1 cellular context compared by ENCODE assay signal in the genomic region with DNA sequence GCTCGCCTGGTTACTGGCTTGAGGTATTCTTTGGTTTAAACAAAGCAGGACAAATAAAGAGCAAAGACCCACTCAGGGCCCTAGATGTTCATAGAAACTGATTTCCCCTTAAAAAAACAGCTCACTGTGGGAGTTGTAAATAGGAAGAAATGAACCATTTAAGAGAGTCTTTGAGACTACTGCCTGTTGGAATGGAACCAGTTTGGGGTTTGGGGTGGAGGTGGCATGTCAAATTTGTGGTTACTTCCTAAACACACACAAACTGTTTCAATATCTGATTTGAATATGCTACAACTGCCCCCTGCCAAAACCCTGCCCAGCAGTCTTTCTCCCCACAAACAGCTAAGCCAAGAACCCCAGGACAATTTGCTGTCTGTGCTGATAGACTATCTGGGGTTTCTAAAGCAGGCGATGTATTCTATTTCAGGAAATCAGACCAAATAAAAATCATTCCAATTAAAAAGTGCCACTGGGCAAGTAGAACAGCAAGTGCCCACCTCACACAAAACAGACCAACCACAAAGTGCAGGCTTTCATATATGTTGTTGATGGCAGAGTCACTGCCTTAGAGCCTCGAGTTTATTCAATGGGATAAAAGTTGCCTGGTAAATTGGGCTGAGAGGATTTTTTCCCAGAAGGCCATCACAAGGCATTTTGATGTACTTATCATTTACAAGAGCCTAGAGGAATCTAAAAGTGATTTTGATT.
TF ChIP-seq lines count a peak whose summit lies in the region.

No MANE protein-coding gene starts in this region.

TF ChIP-seq in GM12878, 131 proteins besides CTCF, POLR2A, EP300 and RAD21 (continued from another document and continues in another):
- TF ChIP-seq, protein P1, sequence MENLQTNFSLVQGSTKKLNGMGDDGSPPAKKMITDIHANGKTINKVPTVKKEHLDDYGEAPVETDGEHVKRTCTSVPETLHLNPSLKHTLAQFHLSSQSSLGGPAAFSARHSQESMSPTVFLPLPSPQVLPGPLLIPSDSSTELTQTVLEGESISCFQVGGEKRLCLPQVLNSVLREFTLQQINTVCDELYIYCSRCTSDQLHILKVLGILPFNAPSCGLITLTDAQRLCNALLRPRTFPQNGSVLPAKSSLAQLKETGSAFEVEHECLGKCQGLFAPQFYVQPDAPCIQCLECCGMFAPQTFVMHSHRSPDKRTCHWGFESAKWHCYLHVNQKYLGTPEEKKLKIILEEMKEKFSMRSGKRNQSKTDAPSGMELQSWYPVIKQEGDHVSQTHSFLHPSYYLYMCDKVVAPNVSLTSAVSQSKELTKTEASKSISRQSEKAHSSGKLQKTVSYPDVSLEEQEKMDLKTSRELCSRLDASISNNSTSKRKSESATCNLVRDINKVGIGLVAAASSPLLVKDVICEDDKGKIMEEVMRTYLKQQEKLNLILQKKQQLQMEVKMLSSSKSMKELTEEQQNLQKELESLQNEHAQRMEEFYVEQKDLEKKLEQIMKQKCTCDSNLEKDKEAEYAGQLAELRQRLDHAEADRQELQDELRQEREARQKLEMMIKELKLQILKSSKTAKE (IDR thresholded peaks at IDR 0.05; ENCODE audit: low read depth, poor library complexity, severe bottlenecking): no peak
- no peak for TF ChIP-seq ETV6 (conservative IDR thresholded peaks at IDR 0.05 in 1 of 2, IDR thresholded peaks at IDR 0.05 in 1 of 2; ENCODE audit: borderline replicate concordance in 1 of 2, low read depth in 1 of 2)
- TF ChIP-seq SP1 (IDR thresholded peaks at IDR 0.05; ENCODE audit: low read depth, low read length): no peak
- no peak for TF ChIP-seq TCF3 (IDR thresholded peaks at IDR 0.05; ENCODE audit: borderline replicate concordance, insufficient read depth, low read depth, low read length)
- 0 out of 2 replicates have a peak, but pooled peaks have one; percentile 30 for TF ChIP-seq CBFB (IDR thresholded peaks at IDR 0.05; ENCODE audit: low read depth)
- TF ChIP-seq MTA2 (IDR thresholded peaks at IDR 0.05; ENCODE audit: low read depth): peak; percentile 33; the same call in 1 of the 2 replicates
- no peak for TF ChIP-seq TAF1 (IDR thresholded peaks at IDR 0.05; ENCODE audit: borderline replicate concordance, low read depth, low read length)
- no peak for TF ChIP-seq BCL11A (IDR thresholded peaks at IDR 0.05; ENCODE audit: low read depth, low read length)
- TF ChIP-seq RAD51 (IDR thresholded peaks at IDR 0.05): no peak
- no peak for TF ChIP-seq ZNF274 (IDR thresholded peaks at IDR 0.05; ENCODE audit: insufficient read depth, insufficient read length)
- TF ChIP-seq IKZF2 (IDR thresholded peaks at IDR 0.05): peak in 1 of 2 experiments; percentile 6; a peak in 1 of 4 replicates
- TF ChIP-seq FOXK2 (IDR thresholded peaks at IDR 0.05): no peak
- TF ChIP-seq HDAC6 (IDR thresholded peaks at IDR 0.05; ENCODE audit: unreplicated experiment): no peak
- peak; percentile 61; the same call in 1 of the 2 replicates for TF ChIP-seq SMAD5 (IDR thresholded peaks at IDR 0.05; ENCODE audit: low read depth)
- TF ChIP-seq, protein P2, sequence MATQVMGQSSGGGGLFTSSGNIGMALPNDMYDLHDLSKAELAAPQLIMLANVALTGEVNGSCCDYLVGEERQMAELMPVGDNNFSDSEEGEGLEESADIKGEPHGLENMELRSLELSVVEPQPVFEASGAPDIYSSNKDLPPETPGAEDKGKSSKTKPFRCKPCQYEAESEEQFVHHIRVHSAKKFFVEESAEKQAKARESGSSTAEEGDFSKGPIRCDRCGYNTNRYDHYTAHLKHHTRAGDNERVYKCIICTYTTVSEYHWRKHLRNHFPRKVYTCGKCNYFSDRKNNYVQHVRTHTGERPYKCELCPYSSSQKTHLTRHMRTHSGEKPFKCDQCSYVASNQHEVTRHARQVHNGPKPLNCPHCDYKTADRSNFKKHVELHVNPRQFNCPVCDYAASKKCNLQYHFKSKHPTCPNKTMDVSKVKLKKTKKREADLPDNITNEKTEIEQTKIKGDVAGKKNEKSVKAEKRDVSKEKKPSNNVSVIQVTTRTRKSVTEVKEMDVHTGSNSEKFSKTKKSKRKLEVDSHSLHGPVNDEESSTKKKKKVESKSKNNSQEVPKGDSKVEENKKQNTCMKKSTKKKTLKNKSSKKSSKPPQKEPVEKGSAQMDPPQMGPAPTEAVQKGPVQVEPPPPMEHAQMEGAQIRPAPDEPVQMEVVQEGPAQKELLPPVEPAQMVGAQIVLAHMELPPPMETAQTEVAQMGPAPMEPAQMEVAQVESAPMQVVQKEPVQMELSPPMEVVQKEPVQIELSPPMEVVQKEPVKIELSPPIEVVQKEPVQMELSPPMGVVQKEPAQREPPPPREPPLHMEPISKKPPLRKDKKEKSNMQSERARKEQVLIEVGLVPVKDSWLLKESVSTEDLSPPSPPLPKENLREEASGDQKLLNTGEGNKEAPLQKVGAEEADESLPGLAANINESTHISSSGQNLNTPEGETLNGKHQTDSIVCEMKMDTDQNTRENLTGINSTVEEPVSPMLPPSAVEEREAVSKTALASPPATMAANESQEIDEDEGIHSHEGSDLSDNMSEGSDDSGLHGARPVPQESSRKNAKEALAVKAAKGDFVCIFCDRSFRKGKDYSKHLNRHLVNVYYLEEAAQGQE (IDR thresholded peaks at IDR 0.05; ENCODE audit: low read depth, low read length): no peak
- TF ChIP-seq, protein P3, sequence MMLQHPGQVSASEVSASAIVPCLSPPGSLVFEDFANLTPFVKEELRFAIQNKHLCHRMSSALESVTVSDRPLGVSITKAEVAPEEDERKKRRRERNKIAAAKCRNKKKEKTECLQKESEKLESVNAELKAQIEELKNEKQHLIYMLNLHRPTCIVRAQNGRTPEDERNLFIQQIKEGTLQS (IDR thresholded peaks at IDR 0.05; ENCODE audit: borderline replicate concordance, extremely low read depth, low read depth, low read length): no peak
- TF ChIP-seq MTA3 (IDR thresholded peaks at IDR 0.05; ENCODE audit: borderline replicate concordance, low read length): peak; percentile 24
- no peak for TF ChIP-seq DPF2 (IDR thresholded peaks at IDR 0.05)
- TF ChIP-seq CEBPB (IDR thresholded peaks at IDR 0.05; ENCODE audit: borderline replicate concordance in 1 of 2, low read depth in 2 of 2, low read length in 2 of 2): no peak
- TF ChIP-seq FOXM1 (IDR thresholded peaks at IDR 0.05; ENCODE audit: low read depth, low read length): peak; percentile 27; the same call in 1 of the 2 replicates
- TF ChIP-seq, protein P4, sequence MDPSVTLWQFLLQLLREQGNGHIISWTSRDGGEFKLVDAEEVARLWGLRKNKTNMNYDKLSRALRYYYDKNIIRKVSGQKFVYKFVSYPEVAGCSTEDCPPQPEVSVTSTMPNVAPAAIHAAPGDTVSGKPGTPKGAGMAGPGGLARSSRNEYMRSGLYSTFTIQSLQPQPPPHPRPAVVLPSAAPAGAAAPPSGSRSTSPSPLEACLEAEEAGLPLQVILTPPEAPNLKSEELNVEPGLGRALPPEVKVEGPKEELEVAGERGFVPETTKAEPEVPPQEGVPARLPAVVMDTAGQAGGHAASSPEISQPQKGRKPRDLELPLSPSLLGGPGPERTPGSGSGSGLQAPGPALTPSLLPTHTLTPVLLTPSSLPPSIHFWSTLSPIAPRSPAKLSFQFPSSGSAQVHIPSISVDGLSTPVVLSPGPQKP (IDR thresholded peaks at IDR 0.05; ENCODE audit: low read depth, low read length): no peak
- peak; percentile 73; the same call in 1 of the 2 replicates for TF ChIP-seq ZBED1 (IDR thresholded peaks at IDR 0.05; ENCODE audit: borderline replicate concordance)
- TF ChIP-seq IRF4 (IDR thresholded peaks at IDR 0.05; ENCODE audit: low read depth, low read length): no peak
- no peak for TF ChIP-seq BHLHE40 (IDR thresholded peaks at IDR 0.05; ENCODE audit: borderline replicate concordance in 1 of 2, low read depth in 2 of 2, low read length in 1 of 2)
- no peak for TF ChIP-seq MEF2A (IDR thresholded peaks at IDR 0.05; ENCODE audit: insufficient read depth, low read depth, low read length)
- TF ChIP-seq, protein P5, sequence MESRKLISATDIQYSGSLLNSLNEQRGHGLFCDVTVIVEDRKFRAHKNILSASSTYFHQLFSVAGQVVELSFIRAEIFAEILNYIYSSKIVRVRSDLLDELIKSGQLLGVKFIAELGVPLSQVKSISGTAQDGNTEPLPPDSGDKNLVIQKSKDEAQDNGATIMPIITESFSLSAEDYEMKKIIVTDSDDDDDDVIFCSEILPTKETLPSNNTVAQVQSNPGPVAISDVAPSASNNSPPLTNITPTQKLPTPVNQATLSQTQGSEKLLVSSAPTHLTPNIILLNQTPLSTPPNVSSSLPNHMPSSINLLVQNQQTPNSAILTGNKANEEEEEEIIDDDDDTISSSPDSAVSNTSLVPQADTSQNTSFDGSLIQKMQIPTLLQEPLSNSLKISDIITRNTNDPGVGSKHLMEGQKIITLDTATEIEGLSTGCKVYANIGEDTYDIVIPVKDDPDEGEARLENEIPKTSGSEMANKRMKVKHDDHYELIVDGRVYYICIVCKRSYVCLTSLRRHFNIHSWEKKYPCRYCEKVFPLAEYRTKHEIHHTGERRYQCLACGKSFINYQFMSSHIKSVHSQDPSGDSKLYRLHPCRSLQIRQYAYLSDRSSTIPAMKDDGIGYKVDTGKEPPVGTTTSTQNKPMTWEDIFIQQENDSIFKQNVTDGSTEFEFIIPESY (IDR thresholded peaks at IDR 0.05): no peak
- TF ChIP-seq, protein P6, sequence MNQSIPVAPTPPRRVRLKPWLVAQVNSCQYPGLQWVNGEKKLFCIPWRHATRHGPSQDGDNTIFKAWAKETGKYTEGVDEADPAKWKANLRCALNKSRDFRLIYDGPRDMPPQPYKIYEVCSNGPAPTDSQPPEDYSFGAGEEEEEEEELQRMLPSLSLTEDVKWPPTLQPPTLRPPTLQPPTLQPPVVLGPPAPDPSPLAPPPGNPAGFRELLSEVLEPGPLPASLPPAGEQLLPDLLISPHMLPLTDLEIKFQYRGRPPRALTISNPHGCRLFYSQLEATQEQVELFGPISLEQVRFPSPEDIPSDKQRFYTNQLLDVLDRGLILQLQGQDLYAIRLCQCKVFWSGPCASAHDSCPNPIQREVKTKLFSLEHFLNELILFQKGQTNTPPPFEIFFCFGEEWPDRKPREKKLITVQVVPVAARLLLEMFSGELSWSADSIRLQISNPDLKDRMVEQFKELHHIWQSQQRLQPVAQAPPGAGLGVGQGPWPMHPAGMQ (IDR thresholded peaks at IDR 0.05; ENCODE audit: borderline replicate concordance): no peak
- TF ChIP-seq ZNF217 (IDR thresholded peaks at IDR 0.05): no peak
- no peak for TF ChIP-seq KAT2A (conservative IDR thresholded peaks at IDR 0.05; ENCODE audit: control insufficient read depth, low read depth, low read length)
- TF ChIP-seq, protein P7, sequence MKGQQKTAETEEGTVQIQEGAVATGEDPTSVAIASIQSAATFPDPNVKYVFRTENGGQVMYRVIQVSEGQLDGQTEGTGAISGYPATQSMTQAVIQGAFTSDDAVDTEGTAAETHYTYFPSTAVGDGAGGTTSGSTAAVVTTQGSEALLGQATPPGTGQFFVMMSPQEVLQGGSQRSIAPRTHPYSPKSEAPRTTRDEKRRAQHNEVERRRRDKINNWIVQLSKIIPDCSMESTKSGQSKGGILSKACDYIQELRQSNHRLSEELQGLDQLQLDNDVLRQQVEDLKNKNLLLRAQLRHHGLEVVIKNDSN (IDR thresholded peaks at IDR 0.05; ENCODE audit: borderline replicate concordance, extremely low read length, insufficient read depth, low read depth, low read length): no peak
- no peak for TF ChIP-seq KDM1A (IDR thresholded peaks at IDR 0.05; ENCODE audit: borderline replicate concordance)
- no peak for TF ChIP-seq HCFC1 (IDR thresholded peaks at IDR 0.05; ENCODE audit: low read length)
- TF ChIP-seq, protein P8, sequence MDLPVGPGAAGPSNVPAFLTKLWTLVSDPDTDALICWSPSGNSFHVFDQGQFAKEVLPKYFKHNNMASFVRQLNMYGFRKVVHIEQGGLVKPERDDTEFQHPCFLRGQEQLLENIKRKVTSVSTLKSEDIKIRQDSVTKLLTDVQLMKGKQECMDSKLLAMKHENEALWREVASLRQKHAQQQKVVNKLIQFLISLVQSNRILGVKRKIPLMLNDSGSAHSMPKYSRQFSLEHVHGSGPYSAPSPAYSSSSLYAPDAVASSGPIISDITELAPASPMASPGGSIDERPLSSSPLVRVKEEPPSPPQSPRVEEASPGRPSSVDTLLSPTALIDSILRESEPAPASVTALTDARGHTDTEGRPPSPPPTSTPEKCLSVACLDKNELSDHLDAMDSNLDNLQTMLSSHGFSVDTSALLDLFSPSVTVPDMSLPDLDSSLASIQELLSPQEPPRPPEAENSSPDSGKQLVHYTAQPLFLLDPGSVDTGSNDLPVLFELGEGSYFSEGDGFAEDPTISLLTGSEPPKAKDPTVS (IDR thresholded peaks at IDR 0.05; ENCODE audit: low read depth, low read length): no peak
- TF ChIP-seq NR2C1 (IDR thresholded peaks at IDR 0.05): no peak
- TF ChIP-seq, protein P9, sequence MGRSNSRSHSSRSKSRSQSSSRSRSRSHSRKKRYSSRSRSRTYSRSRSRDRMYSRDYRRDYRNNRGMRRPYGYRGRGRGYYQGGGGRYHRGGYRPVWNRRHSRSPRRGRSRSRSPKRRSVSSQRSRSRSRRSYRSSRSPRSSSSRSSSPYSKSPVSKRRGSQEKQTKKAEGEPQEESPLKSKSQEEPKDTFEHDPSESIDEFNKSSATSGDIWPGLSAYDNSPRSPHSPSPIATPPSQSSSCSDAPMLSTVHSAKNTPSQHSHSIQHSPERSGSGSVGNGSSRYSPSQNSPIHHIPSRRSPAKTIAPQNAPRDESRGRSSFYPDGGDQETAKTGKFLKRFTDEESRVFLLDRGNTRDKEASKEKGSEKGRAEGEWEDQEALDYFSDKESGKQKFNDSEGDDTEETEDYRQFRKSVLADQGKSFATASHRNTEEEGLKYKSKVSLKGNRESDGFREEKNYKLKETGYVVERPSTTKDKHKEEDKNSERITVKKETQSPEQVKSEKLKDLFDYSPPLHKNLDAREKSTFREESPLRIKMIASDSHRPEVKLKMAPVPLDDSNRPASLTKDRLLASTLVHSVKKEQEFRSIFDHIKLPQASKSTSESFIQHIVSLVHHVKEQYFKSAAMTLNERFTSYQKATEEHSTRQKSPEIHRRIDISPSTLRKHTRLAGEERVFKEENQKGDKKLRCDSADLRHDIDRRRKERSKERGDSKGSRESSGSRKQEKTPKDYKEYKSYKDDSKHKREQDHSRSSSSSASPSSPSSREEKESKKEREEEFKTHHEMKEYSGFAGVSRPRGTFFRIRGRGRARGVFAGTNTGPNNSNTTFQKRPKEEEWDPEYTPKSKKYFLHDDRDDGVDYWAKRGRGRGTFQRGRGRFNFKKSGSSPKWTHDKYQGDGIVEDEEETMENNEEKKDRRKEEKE (IDR thresholded peaks at IDR 0.05): no peak
- TF ChIP-seq, protein P10, sequence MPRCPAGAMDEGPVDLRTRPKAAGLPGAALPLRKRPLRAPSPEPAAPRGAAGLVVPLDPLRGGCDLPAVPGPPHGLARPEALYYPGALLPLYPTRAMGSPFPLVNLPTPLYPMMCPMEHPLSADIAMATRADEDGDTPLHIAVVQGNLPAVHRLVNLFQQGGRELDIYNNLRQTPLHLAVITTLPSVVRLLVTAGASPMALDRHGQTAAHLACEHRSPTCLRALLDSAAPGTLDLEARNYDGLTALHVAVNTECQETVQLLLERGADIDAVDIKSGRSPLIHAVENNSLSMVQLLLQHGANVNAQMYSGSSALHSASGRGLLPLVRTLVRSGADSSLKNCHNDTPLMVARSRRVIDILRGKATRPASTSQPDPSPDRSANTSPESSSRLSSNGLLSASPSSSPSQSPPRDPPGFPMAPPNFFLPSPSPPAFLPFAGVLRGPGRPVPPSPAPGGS (IDR thresholded peaks at IDR 0.05; ENCODE audit: borderline replicate concordance, insufficient read depth, low read depth, low read length, poor library complexity, severe bottlenecking): no peak
- no peak for TF ChIP-seq BMI1 (IDR thresholded peaks at IDR 0.05; ENCODE audit: borderline replicate concordance)
- TF ChIP-seq STAT3 (IDR thresholded peaks at IDR 0.05; ENCODE audit: low read depth, low read length): no peak
- no peak for TF ChIP-seq EED (IDR thresholded peaks at IDR 0.05; ENCODE audit: low read depth)
- TF ChIP-seq TCF12 (IDR thresholded peaks at IDR 0.05; ENCODE audit: low read depth, low read length): no peak
- no peak for TF ChIP-seq CREM (IDR thresholded peaks at IDR 0.05; ENCODE audit: low read depth)
- TF ChIP-seq NFIC (IDR thresholded peaks at IDR 0.05; ENCODE audit: low read depth, low read length): no peak
- no peak for TF ChIP-seq SREBF1 (IDR thresholded peaks at IDR 0.05; ENCODE audit: low read length)
- TF ChIP-seq ATF7 (IDR thresholded peaks at IDR 0.05; ENCODE audit: low read depth): no peak
